ENCODE assay signal across 13 cellular contexts in genomic region chr16:17368951-17369350, GRCh38.
DNase-seq lines count a peak whose midpoint lies in the region; ATAC-seq and TF ChIP-seq lines count a peak whose summit lies in the region.
"Had no signal": no experiment of that assay in that cellular context is flagged by ENCODE, and none has a peak within 500 bp of the region (broad histone marks: within the 10 kb centered on the region; RNA-seq: fewer than 3 reads in every experiment).

No MANE protein-coding gene starts in this region.

- no peaks in the 10 kb centered on the region for H3K27me3 Mint-ChIP-seq in activated T-helper 1 cell treated with anti-CD3 and anti-CD28 coated beads, Interleukin-12 subunit alpha, Interleukin-12 subunit beta, Interleukin-2, Interleukin-4 antibody, amounts not matched to agents 30 ng/mL and 10 ng/mL and 1 ng/mL, durations not matched to agents 14 hours and 24 hours and 36 hours (ENCODE audit: insufficient read depth)
- H3K27me3 Mint-ChIP-seq in nephron progenitor cell (ENCODE audit: low read depth, poor library complexity): peaks cover 36% of the 10 kb centered on the region

- H3K27ac ChIP-seq in upper lobe of right lung: peak overlapping the region; percentile 61

- no peak for ATAC-seq in upper lobe of right lung

- no peaks in the 10 kb centered on the region for H3K36me3 ChIP-seq in upper lobe of right lung
- H3K36me3 ChIP-seq: SJSA1, thoracic aorta had no signal

- DNase-seq in activated gamma-delta T cell treated with Interleukin-2 at 50 U/mL for 16 hours: peak; percentile 31
- no peak for DNase-seq in activated gamma-delta T cell (lab: John Stamatoyannopoulos, UW)
- DNase-seq in activated T-helper 1 cell treated with anti-CD3 and anti-CD28 coated beads, Interleukin-12 subunit alpha, Interleukin-12 subunit beta, Interleukin-2, Interleukin-4 antibody, amounts not matched to agents 30 ng/mL and 10 ng/mL and 1 ng/mL, durations not matched to agents 14 hours and 24 hours and 36 hours (ENCODE audit: low spot score): no peak
- no peak for DNase-seq in upper lobe of right lung
- DNase-seq in GM13977 (ENCODE audit: low spot score): no peak
- DNase-seq in nephron progenitor cell: no peak
- no peak for DNase-seq in NCI-H1436 treated with DMSO at 0.1 percent for 48 hours (lab: John Stamatoyannopoulos, UW)
- DNase-seq: mammary epithelial cell, NCI-H1092, NCI-H748 treated with DMSO at 0.1 percent for 48 hours had no signal

- H3K27me3 ChIP-seq in mononuclear cell (ENCODE audit: insufficient read depth, low read length) (no peaks in the 10 kb centered on the region), upper lobe of right lung (no peaks in the 10 kb centered on the region)
- H3K27me3 ChIP-seq: SJSA1 had no signal

- peak overlapping the region; percentile 93 for H3K27ac Mint-ChIP-seq in activated T-helper 1 cell treated with anti-CD3 and anti-CD28 coated beads, Interleukin-12 subunit alpha, Interleukin-12 subunit beta, Interleukin-2, Interleukin-4 antibody, amounts not matched to agents 30 ng/mL and 10 ng/mL and 1 ng/mL, durations not matched to agents 14 hours and 24 hours and 36 hours
- no peak overlapping the region for H3K27ac Mint-ChIP-seq in nephron progenitor cell

- H3K4me1 ChIP-seq in mononuclear cell (ENCODE audit: insufficient read depth, low read length): peaks cover 85% of the 10 kb centered on the region
- H3K4me1 ChIP-seq in upper lobe of right lung: peaks cover 56% of the 10 kb centered on the region

- peaks cover 3% of the 10 kb centered on the region for H3K9me3 Mint-ChIP-seq in activated T-helper 1 cell treated with anti-CD3 and anti-CD28 coated beads, Interleukin-12 subunit alpha, Interleukin-12 subunit beta, Interleukin-2, Interleukin-4 antibody, amounts not matched to agents 30 ng/mL and 10 ng/mL and 1 ng/mL, durations not matched to agents 14 hours and 24 hours and 36 hours
- H3K9me3 Mint-ChIP-seq in nephron progenitor cell: no peaks in the 10 kb centered on the region

- H3K9me3 ChIP-seq in mononuclear cell (ENCODE audit: low read depth, low read length) (no peaks in the 10 kb centered on the region), upper lobe of right lung (no peaks in the 10 kb centered on the region)
- H3K9me3 ChIP-seq: SJSA1, thoracic aorta had no signal

- H3K4me3 Mint-ChIP-seq in activated T-helper 1 cell treated with anti-CD3 and anti-CD28 coated beads, Interleukin-12 subunit alpha, Interleukin-12 subunit beta, Interleukin-2, Interleukin-4 antibody, amounts not matched to agents 30 ng/mL and 10 ng/mL and 1 ng/mL, durations not matched to agents 14 hours and 24 hours and 36 hours: peak overlapping the region; percentile 83
- no peak overlapping the region for H3K4me3 Mint-ChIP-seq in nephron progenitor cell

- peaks cover 88% of the 10 kb centered on the region for H3K4me1 Mint-ChIP-seq in activated T-helper 1 cell treated with anti-CD3 and anti-CD28 coated beads, Interleukin-12 subunit alpha, Interleukin-12 subunit beta, Interleukin-2, Interleukin-4 antibody, amounts not matched to agents 30 ng/mL and 10 ng/mL and 1 ng/mL, durations not matched to agents 14 hours and 24 hours and 36 hours (ENCODE audit: low read depth)
- peaks cover 40% of the 10 kb centered on the region for H3K4me1 Mint-ChIP-seq in nephron progenitor cell

- TF ChIP-seq CTCF in upper lobe of right lung (IDR thresholded peaks at IDR 0.05) (no peak), GM13977 (IDR thresholded peaks at IDR 0.05; ENCODE audit: extremely low read depth, insufficient read depth, missing control alignments) (no peak), nephron progenitor cell (IDR thresholded peaks at IDR 0.05) (no peak)

- intact Hi-C loops in activated T-helper 1 cell treated with anti-CD3 and anti-CD28 coated beads, Interleukin-12 subunit alpha, Interleukin-12 subunit beta, Interleukin-2, Interleukin-4 antibody, amounts not matched to agents 30 ng/mL and 10 ng/mL and 1 ng/mL, durations not matched to agents 14 hours and 24 hours and 36 hours (cut with micrococcal nuclease): loop anchor here (1.0 to 2.0 kb wide), 3 partner anchors 9 to 102 kb away; partner anchors contain the start of gene XYLT1
- intact Hi-C loops in upper lobe of right lung (cut with DNase I): no loop called here

- in situ Hi-C loops in GM13977 (cut with MboI; ENCODE audit: low pct_unique_long_range_greater_than_20kb, low sequenced_read_pairs, unreplicated experiment): no loop called here

- H3K4me3 ChIP-seq in mononuclear cell (ENCODE audit: low read length) (peak overlapping the region; percentile 37), upper lobe of right lung (no peak overlapping the region)
- H3K4me3 ChIP-seq: SJSA1, thoracic aorta had no signal

- H3K36me3 Mint-ChIP-seq in activated T-helper 1 cell treated with anti-CD3 and anti-CD28 coated beads, Interleukin-12 subunit alpha, Interleukin-12 subunit beta, Interleukin-2, Interleukin-4 antibody, amounts not matched to agents 30 ng/mL and 10 ng/mL and 1 ng/mL, durations not matched to agents 14 hours and 24 hours and 36 hours (ENCODE audit: low read depth): peaks cover 15% of the 10 kb centered on the region
- no peaks in the 10 kb centered on the region for H3K36me3 Mint-ChIP-seq in nephron progenitor cell (ENCODE audit: low read depth)
